ENCODE assay signal across 11 cellular contexts in the genomic region with DNA sequence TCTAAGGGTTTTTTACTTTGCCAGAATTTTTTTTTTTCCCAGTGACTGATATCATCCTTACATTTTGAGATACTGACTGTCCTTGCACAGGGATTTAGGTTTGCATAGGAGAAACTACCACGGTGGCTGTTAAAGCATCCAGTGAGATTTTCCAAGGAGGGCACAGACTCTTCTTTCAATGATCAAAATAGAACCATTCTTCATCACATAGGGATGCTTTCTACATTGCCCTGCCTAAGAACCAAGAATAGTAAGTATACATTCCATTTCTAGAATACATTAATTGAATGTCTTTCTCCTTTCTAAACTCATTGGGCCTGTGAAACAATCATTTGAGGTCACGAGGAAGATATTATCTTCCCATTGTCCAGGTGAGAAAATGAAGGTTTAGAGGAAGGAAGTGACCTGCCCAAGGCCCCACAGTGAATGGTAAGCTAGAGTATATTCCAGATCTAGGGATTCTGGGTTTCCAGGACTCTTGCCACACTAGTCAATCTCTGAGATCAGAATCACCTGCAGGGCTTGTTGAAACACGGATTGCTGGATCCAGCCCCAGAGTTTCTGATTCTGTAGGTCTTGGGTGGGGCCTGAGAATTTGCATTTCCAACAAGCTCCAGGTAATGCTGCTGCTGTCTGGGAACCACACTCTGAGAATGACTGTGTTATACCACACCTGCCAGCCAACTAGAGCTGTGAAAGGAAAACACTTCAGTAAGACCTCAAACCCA. TPM values are rescaled to one million over a fixed set of nuclear protein-coding genes. Genes with fewer than 3 reads are reported as not detected.
DNase-seq lines count a peak whose midpoint lies in the region; ATAC-seq and TF ChIP-seq lines count a peak whose summit lies in the region.
"Had no signal": no experiment of that assay in that cellular context is flagged by ENCODE, and none has a peak within 500 bp of the region (broad histone marks: within the 10 kb centered on the region; RNA-seq: fewer than 3 reads in every experiment).

No MANE protein-coding gene starts in this region.

- no peak overlapping the region for H3K4me3 Mint-ChIP-seq in activated CD8-positive, alpha-beta T cell treated with anti-CD3 and anti-CD28 coated beads for 36 hours
- no peak overlapping the region for H3K4me3 Mint-ChIP-seq in activated CD8-positive, alpha-beta T cell treated with anti-CD3 and anti-CD28 coated beads, Interleukin-2, amount 10 ng/mL, durations not matched to agents 7 days and 5 days
- no peak overlapping the region for H3K4me3 Mint-ChIP-seq in activated CD4-positive, alpha-beta memory T cell treated with anti-CD3 and anti-CD28 coated beads for 36 hours
- H3K4me3 Mint-ChIP-seq in stimulated activated naive B cell treated with anti-CD40 and anti-IgM and Interleukin-4, amounts not matched to agents 10 μg/mL and 1 μg/mL and 100 μg/mL, for 72 hours = no peak overlapping the region
- H3K4me3 Mint-ChIP-seq: nephron progenitor cell had no signal

- intact Hi-C loops in activated CD8-positive, alpha-beta T cell treated with anti-CD3 and anti-CD28 coated beads for 36 hours (cut with micrococcal nuclease) = no loop called here
- intact Hi-C loops in activated CD4-positive, alpha-beta memory T cell treated with anti-CD3 and anti-CD28 coated beads for 36 hours (cut with micrococcal nuclease) = loop anchor here (1.0 to 5.0 kb wide), 5 partner anchors 8 to 420 kb away; no protein-coding TSS in a partner anchor

- H3K27ac Mint-ChIP-seq in activated CD8-positive, alpha-beta T cell treated with anti-CD3 and anti-CD28 coated beads for 36 hours = no peak overlapping the region
- H3K27ac Mint-ChIP-seq in activated CD8-positive, alpha-beta T cell treated with anti-CD3 and anti-CD28 coated beads, Interleukin-2, amount 10 ng/mL, durations not matched to agents 7 days and 5 days = no peak overlapping the region
- peak overlapping the region; percentile 8 for H3K27ac Mint-ChIP-seq in activated CD4-positive, alpha-beta memory T cell treated with anti-CD3 and anti-CD28 coated beads for 36 hours
- H3K27ac Mint-ChIP-seq in stimulated activated naive B cell treated with anti-CD40 and anti-IgM and Interleukin-4, amounts not matched to agents 10 μg/mL and 1 μg/mL and 100 μg/mL, for 72 hours = peak overlapping the region; percentile 32
- H3K27ac Mint-ChIP-seq: nephron progenitor cell had no signal

- ATAC-seq in activated CD8-positive, alpha-beta T cell treated with anti-CD3 and anti-CD28 coated beads for 36 hours = peak; percentile 6
- no peak for ATAC-seq in activated CD8-positive, alpha-beta T cell treated with anti-CD3 and anti-CD28 coated beads, Interleukin-2, amount 10 ng/mL, durations not matched to agents 7 days and 5 days
- peak; percentile 32 for ATAC-seq in HG03025 (IDR thresholded peaks at IDR 0.05; ENCODE audit: low FRiP score, unreplicated experiment)
- ATAC-seq in stimulated activated naive B cell treated with anti-CD40 and anti-IgM and Interleukin-4, amounts not matched to agents 10 μg/mL and 1 μg/mL and 100 μg/mL, for 72 hours (replicated peaks) = no peak

- CTCF ChIA-PET in activated CD8-positive, alpha-beta T cell treated with anti-CD3 and anti-CD28 coated beads for 36 hours (lab: Charles Lee) = interaction anchor here (0.7 to 1.7 kb wide), 4 partner anchors 9 to 199 kb away, joined by 3 to 5 read pairs (median 3); no protein-coding TSS in a partner anchor
- CTCF ChIA-PET in activated CD8-positive, alpha-beta T cell treated with anti-CD3 and anti-CD28 coated beads, Interleukin-2, amount 10 ng/mL, durations not matched to agents 7 days and 5 days (lab: Charles Lee) = interaction anchor here (1.2 kb wide), 1 partner anchor 243 kb away, joined by 3 read pairs; no protein-coding TSS in a partner anchor
- CTCF ChIA-PET in activated CD4-positive, alpha-beta memory T cell treated with anti-CD3 and anti-CD28 coated beads for 36 hours (lab: Charles Lee) = interaction anchor here (1.9 kb wide), 1 partner anchor 196 kb away, joined by 5 read pairs; no protein-coding TSS in a partner anchor

- POLR2A ChIA-PET in activated CD8-positive, alpha-beta T cell treated with anti-CD3 and anti-CD28 coated beads for 36 hours (lab: Charles Lee) = no interaction called here
- POLR2A ChIA-PET in activated CD8-positive, alpha-beta T cell treated with anti-CD3 and anti-CD28 coated beads, Interleukin-2, amount 10 ng/mL, durations not matched to agents 7 days and 5 days (lab: Charles Lee) = no interaction called here
- POLR2A ChIA-PET in activated CD4-positive, alpha-beta memory T cell treated with anti-CD3 and anti-CD28 coated beads for 36 hours (lab: Charles Lee) = interaction anchor here (1.3 kb wide), 1 partner anchor 18 kb away, joined by 5 read pairs; a partner anchor contains a TSS

- H3K9me3 Mint-ChIP-seq in activated CD8-positive, alpha-beta T cell treated with anti-CD3 and anti-CD28 coated beads for 36 hours = no peaks in the 10 kb centered on the region
- no peaks in the 10 kb centered on the region for H3K9me3 Mint-ChIP-seq in activated CD8-positive, alpha-beta T cell treated with anti-CD3 and anti-CD28 coated beads, Interleukin-2, amount 10 ng/mL, durations not matched to agents 7 days and 5 days (ENCODE audit: insufficient read depth)
- H3K9me3 Mint-ChIP-seq in activated CD4-positive, alpha-beta memory T cell treated with anti-CD3 and anti-CD28 coated beads for 36 hours = no peaks in the 10 kb centered on the region
- no peaks in the 10 kb centered on the region for H3K9me3 Mint-ChIP-seq in stimulated activated naive B cell treated with anti-CD40 and anti-IgM and Interleukin-4, amounts not matched to agents 10 μg/mL and 1 μg/mL and 100 μg/mL, for 72 hours
- H3K9me3 Mint-ChIP-seq: nephron progenitor cell had no signal

- DNase-seq in activated CD8-positive, alpha-beta T cell treated with anti-CD3 and anti-CD28 coated beads for 36 hours = no peak
- DNase-seq in activated CD8-positive, alpha-beta T cell treated with anti-CD3 and anti-CD28 coated beads, Interleukin-2, amount 10 ng/mL, durations not matched to agents 7 days and 5 days = no peak
- no peak for DNase-seq in activated CD4-positive, alpha-beta memory T cell treated with anti-CD3 and anti-CD28 coated beads for 36 hours
- DNase-seq in stimulated activated naive B cell treated with anti-CD40 and anti-IgM and Interleukin-4, amounts not matched to agents 10 μg/mL and 1 μg/mL and 100 μg/mL, for 72 hours = no peak
- DNase-seq in activated CD8-positive, alpha-beta memory T cell treated with anti-CD3 and anti-CD28 coated beads for 24 hours = no peak
- DNase-seq in anterior cingulate cortex (lab: John Stamatoyannopoulos, UW) (no peak), amniotic stem cell (lab: John Stamatoyannopoulos, UW) (no peak)
- DNase-seq: NCI-H1105, nephron progenitor cell, Right ventricle myocardium superior had no signal

- peaks cover 13% of the 10 kb centered on the region for H3K4me1 Mint-ChIP-seq in activated CD8-positive, alpha-beta T cell treated with anti-CD3 and anti-CD28 coated beads for 36 hours (ENCODE audit: low read depth)
- peaks cover 14% of the 10 kb centered on the region for H3K4me1 Mint-ChIP-seq in activated CD8-positive, alpha-beta T cell treated with anti-CD3 and anti-CD28 coated beads, Interleukin-2, amount 10 ng/mL, durations not matched to agents 7 days and 5 days (ENCODE audit: low read depth)
- H3K4me1 Mint-ChIP-seq in activated CD4-positive, alpha-beta memory T cell treated with anti-CD3 and anti-CD28 coated beads for 36 hours (ENCODE audit: low read depth) = peaks cover 19% of the 10 kb centered on the region
- peaks cover 19 to 26% of the 10 kb centered on the region in 2 donors for H3K4me1 Mint-ChIP-seq in stimulated activated naive B cell treated with anti-CD40 and anti-IgM and Interleukin-4, amounts not matched to agents 10 μg/mL and 1 μg/mL and 100 μg/mL, for 72 hours

- TF ChIP-seq CTCF in activated CD8-positive, alpha-beta T cell treated with anti-CD3 and anti-CD28 coated beads for 36 hours (IDR thresholded peaks at IDR 0.05) = no peak

- H3K27me3 Mint-ChIP-seq in activated CD8-positive, alpha-beta T cell treated with anti-CD3 and anti-CD28 coated beads for 36 hours = no peaks in the 10 kb centered on the region
- peaks cover 4% of the 10 kb centered on the region for H3K27me3 Mint-ChIP-seq in activated CD8-positive, alpha-beta T cell treated with anti-CD3 and anti-CD28 coated beads, Interleukin-2, amount 10 ng/mL, durations not matched to agents 7 days and 5 days (ENCODE audit: low read depth)
- H3K27me3 Mint-ChIP-seq in activated CD4-positive, alpha-beta memory T cell treated with anti-CD3 and anti-CD28 coated beads for 36 hours = peaks cover 4% of the 10 kb centered on the region
- peaks cover 4 to 6% of the 10 kb centered on the region in 2 donors for H3K27me3 Mint-ChIP-seq in stimulated activated naive B cell treated with anti-CD40 and anti-IgM and Interleukin-4, amounts not matched to agents 10 μg/mL and 1 μg/mL and 100 μg/mL, for 72 hours

- no peaks in the 10 kb centered on the region for H3K36me3 Mint-ChIP-seq in activated CD8-positive, alpha-beta T cell treated with anti-CD3 and anti-CD28 coated beads for 36 hours (ENCODE audit: low read depth)
- H3K36me3 Mint-ChIP-seq in activated CD8-positive, alpha-beta T cell treated with anti-CD3 and anti-CD28 coated beads, Interleukin-2, amount 10 ng/mL, durations not matched to agents 7 days and 5 days (ENCODE audit: low read depth) = no peaks in the 10 kb centered on the region
- H3K36me3 Mint-ChIP-seq in activated CD4-positive, alpha-beta memory T cell treated with anti-CD3 and anti-CD28 coated beads for 36 hours = no peaks in the 10 kb centered on the region
- H3K36me3 Mint-ChIP-seq in stimulated activated naive B cell treated with anti-CD40 and anti-IgM and Interleukin-4, amounts not matched to agents 10 μg/mL and 1 μg/mL and 100 μg/mL, for 72 hours = no peaks in the 10 kb centered on the region

RNA-seq across cellular contexts. Expression of a gene that starts 17.7 kb away (rescaled TPM):
- total RNA-seq in activated CD8-positive, alpha-beta T cell treated with anti-CD3 and anti-CD28 coated beads for 36 hours = 10 to 100 TPM; 12.2 to 17.5 TPM
- 10 to 100 TPM; 20.0 to 22.2 TPM for total RNA-seq in activated CD8-positive, alpha-beta T cell treated with anti-CD3 and anti-CD28 coated beads, Interleukin-2, amount 10 ng/mL, durations not matched to agents 7 days and 5 days
- 10 to 100 TPM; 18.1 to 20.8 TPM for total RNA-seq in activated CD4-positive, alpha-beta memory T cell treated with anti-CD3 and anti-CD28 coated beads for 36 hours

Comparison
In these comparisons a context has a peak if more than half of its experiments do, and no peak if none do; other contexts are left out.
1. ATAC-seq: peak in activated CD8-positive, alpha-beta T cell treated with anti-CD3 and anti-CD28 coated beads for 36 hours (single experiment) and HG03025 (single experiment); none in activated CD8-positive, alpha-beta T cell treated with anti-CD3 and anti-CD28 coated beads, Interleukin-2, amount 10 ng/mL, durations not matched to agents 7 days and 5 days (single experiment) and stimulated activated naive B cell treated with anti-CD40 and anti-IgM and Interleukin-4, amounts not matched to agents 10 μg/mL and 1 μg/mL and 100 μg/mL, for 72 hours (0 of 2).
2. H3K27ac Mint-ChIP-seq: peak in activated CD4-positive, alpha-beta memory T cell treated with anti-CD3 and anti-CD28 coated beads for 36 hours (single experiment) and stimulated activated naive B cell treated with anti-CD40 and anti-IgM and Interleukin-4, amounts not matched to agents 10 μg/mL and 1 μg/mL and 100 μg/mL, for 72 hours (single experiment); none in activated CD8-positive, alpha-beta T cell treated with anti-CD3 and anti-CD28 coated beads for 36 hours (single experiment) and activated CD8-positive, alpha-beta T cell treated with anti-CD3 and anti-CD28 coated beads, Interleukin-2, amount 10 ng/mL, durations not matched to agents 7 days and 5 days (single experiment).